Comparison of ENCODE assay signal across 33 cellular contexts in the genomic region with DNA sequence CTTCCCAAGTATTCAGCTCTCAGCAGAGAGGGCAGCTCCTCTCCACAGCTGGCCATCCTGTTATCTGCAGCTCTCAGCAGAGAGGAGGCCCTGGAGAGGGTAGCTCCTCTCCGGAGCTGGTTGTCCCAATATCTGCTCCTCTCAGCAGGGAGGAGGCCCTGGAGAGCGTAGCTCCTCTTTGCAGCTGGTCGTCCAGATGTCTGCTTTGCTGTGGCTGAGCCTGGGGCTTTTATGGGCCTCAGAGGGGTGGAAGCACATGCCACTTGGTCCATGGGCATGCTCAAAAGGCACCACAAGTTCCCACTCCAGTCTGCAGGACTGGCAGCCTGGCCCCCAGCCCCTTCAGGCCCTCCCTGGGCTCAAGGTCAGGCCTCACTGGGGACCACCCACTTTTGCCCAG.
"Had no signal": no experiment of that assay in that cellular context is flagged by ENCODE, and none has a peak within 500 bp of the region (broad histone marks: within the 10 kb centered on the region; RNA-seq: fewer than 3 reads in every experiment).

No MANE protein-coding gene starts in this region.

- H3K4me3 Mint-ChIP-seq: activated CD8-positive, alpha-beta T cell treated with anti-CD3 and anti-CD28 coated beads for 36 hours; activated naive CD4-positive, alpha-beta T cell treated with anti-CD3 and anti-CD28 coated beads, Interleukin-2, amount 50 U/mL, for 24 hours; activated naive CD8-positive, alpha-beta T cell treated with anti-CD3 and anti-CD28 coated beads, Interleukin-2, amount 10 ng/mL, durations not matched to agents 7 days and 5 days; activated T-cell treated with anti-CD3 and anti-CD28 coated beads, Interleukin-2, amount 50 U/mL, for 24 hours; central memory CD8-positive, alpha-beta T cell had no signal

- H3K27ac Mint-ChIP-seq: activated CD8-positive, alpha-beta T cell treated with anti-CD3 and anti-CD28 coated beads for 36 hours; activated naive CD4-positive, alpha-beta T cell treated with anti-CD3 and anti-CD28 coated beads, Interleukin-2, amount 50 U/mL, for 24 hours; activated naive CD8-positive, alpha-beta T cell treated with anti-CD3 and anti-CD28 coated beads, Interleukin-2, amount 10 ng/mL, durations not matched to agents 7 days and 5 days; activated T-cell treated with anti-CD3 and anti-CD28 coated beads, Interleukin-2, amount 50 U/mL, for 24 hours; activated T-helper 2 cell treated with anti-CD3 and anti-CD28 coated beads, Interferon-gamma antibody, Interleukin-2, Interleukin-4, amounts not matched to agents 10 μg/mL and 5 μg/mL and 100 μg/mL, durations not matched to agents 14 hours and 24 hours and 36 hours had no signal

- H3K36me3 ChIP-seq: ascending aorta, cardiac muscle cell, Peyer's patch, WERI-Rb-1 had no signal

- H3K27ac ChIP-seq: ascending aorta, cardiac muscle cell, KMS-11, Peyer's patch, WERI-Rb-1 had no signal

- H3K27me3 ChIP-seq: ascending aorta, cardiac muscle cell, Peyer's patch had no signal

- H3K4me3 ChIP-seq: ascending aorta, cardiac muscle cell, Peyer's patch had no signal

- H3K36me3 Mint-ChIP-seq: activated naive CD4-positive, alpha-beta T cell treated with anti-CD3 and anti-CD28 coated beads, Interleukin-2, amount 50 U/mL, for 24 hours; activated naive CD8-positive, alpha-beta T cell treated with anti-CD3 and anti-CD28 coated beads, Interleukin-2, amount 10 ng/mL, durations not matched to agents 7 days and 5 days had no signal

- H3K9me3 ChIP-seq: ascending aorta had no signal

- H3K27me3 Mint-ChIP-seq: activated CD8-positive, alpha-beta T cell treated with anti-CD3 and anti-CD28 coated beads for 36 hours; activated naive CD8-positive, alpha-beta T cell treated with anti-CD3 and anti-CD28 coated beads, Interleukin-2, amount 10 ng/mL, durations not matched to agents 7 days and 5 days; activated T-cell treated with anti-CD3 and anti-CD28 coated beads, Interleukin-2, amount 50 U/mL, for 24 hours; central memory CD8-positive, alpha-beta T cell had no signal

- ATAC-seq: activated CD8-positive, alpha-beta T cell treated with anti-CD3 and anti-CD28 coated beads for 36 hours; PC-3 had no signal

- H3K4me1 Mint-ChIP-seq: activated naive CD4-positive, alpha-beta T cell treated with anti-CD3 and anti-CD28 coated beads, Interleukin-2, amount 50 U/mL, for 24 hours; activated naive CD8-positive, alpha-beta T cell treated with anti-CD3 and anti-CD28 coated beads, Interleukin-2, amount 10 ng/mL, durations not matched to agents 7 days and 5 days; central memory CD8-positive, alpha-beta T cell had no signal

- H3K4me1 ChIP-seq: ascending aorta, Peyer's patch had no signal

- H3K9me3 Mint-ChIP-seq: activated CD8-positive, alpha-beta T cell treated with anti-CD3 and anti-CD28 coated beads for 36 hours had no signal

- DNase-seq: activated CD4-positive, alpha-beta T cell treated with anti-CD3 and anti-CD28 coated beads for 1 hour; activated CD4-positive, alpha-beta T cell treated with anti-CD3 and anti-CD28 coated beads for 48 hours; activated CD4-positive, alpha-beta T cell treated with anti-CD3 and anti-CD28 coated beads, Interleukin-2, amount 50 U/mL, for 4 hours; activated CD4-positive, CD25-positive, alpha-beta regulatory T cell; activated CD8-positive, alpha-beta T cell treated with anti-CD3 and anti-CD28 coated beads for 36 hours; activated gamma-delta T cell; activated naive CD4-positive, alpha-beta T cell treated with Interleukin-2 at 50 U/mL for 16 hours; activated naive CD8-positive, alpha-beta T cell treated with anti-CD3 and anti-CD28 coated beads, Interleukin-2, amount 10 ng/mL, durations not matched to agents 7 days and 5 days; activated T-cell treated with anti-CD3 and anti-CD28 coated beads, Interleukin-2, amount 50 U/mL, for 24 hours; amygdala; MM.1S; MV-4-11; NCI-H1092 treated with DMSO at 0.1 percent for 48 hours; NCI-H1417; NCI-H146; NCI-H187 treated with DMSO at 0.1 percent for 48 hours; NCI-H2081 treated with DMSO at 0.1 percent for 48 hours; NCI-H345; NCI-H524 treated with DMSO at 0.1 percent for 48 hours; PC-3; Peyer's patch; RPMI8226; SW 1271; T-helper 1 cell; T-helper 2 cell; T1000; WERI-Rb-1 had no signal
